16 cellular contexts compared by ENCODE assay signal in the genomic region with DNA sequence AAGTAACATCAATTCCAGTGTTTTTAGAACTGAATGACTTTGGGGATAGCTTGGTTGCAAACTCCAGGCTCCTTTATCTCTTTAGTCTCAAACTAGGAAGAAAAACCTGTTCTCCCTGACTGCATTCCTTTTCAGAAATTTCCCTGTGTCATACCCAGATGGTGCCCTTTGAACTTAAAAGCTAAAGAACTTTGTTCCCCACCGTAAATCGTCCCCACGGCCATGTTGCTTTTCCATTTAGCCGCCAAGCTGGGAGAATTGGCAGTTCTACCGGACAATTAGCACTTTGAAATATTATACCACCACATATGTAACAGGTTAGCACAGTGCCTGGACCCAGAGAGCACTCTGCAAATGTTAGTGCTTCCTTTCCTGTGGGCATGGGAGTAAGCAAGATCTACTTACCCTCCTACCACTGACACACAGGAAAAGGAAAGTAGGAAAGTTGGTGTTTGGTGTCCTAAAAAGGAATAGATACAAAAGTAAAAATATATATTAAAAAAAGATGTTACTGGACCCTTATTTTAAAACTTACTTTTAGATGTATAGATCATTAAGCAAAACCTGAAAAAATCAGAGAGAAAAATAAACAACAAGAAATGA.
DNase-seq lines count a peak whose midpoint lies in the region; ATAC-seq and TF ChIP-seq lines count a peak whose summit lies in the region.
"Had no signal": no experiment of that assay in that cellular context is flagged by ENCODE, and none has a peak within 500 bp of the region (broad histone marks: within the 10 kb centered on the region; RNA-seq: fewer than 3 reads in every experiment).

No MANE protein-coding gene starts in this region.

- H3K9me3 Mint-ChIP-seq in dendritic cell treated with granulocyte-macrophage colony-stimulating factor and Interleukin-4, amounts not matched to agents 40 ng/mL and 50 ng/mL, for 4 days: no peaks in the 10 kb centered on the region
- no peaks in the 10 kb centered on the region for H3K9me3 Mint-ChIP-seq in activated CD4-positive, alpha-beta memory T cell treated with anti-CD3 and anti-CD28 coated beads for 36 hours

- H3K36me3 Mint-ChIP-seq in dendritic cell treated with granulocyte-macrophage colony-stimulating factor and Interleukin-4, amounts not matched to agents 40 ng/mL and 50 ng/mL, for 4 days (ENCODE audit: low read depth): no peaks in the 10 kb centered on the region
- no peaks in the 10 kb centered on the region for H3K36me3 Mint-ChIP-seq in activated CD4-positive, alpha-beta memory T cell treated with anti-CD3 and anti-CD28 coated beads for 36 hours

- ATAC-seq in mucosa of descending colon (peak; percentile 21), GM18520 (IDR thresholded peaks at IDR 0.05; ENCODE audit: unreplicated experiment) (no peak)

- intact Hi-C loops in left ventricle myocardium inferior (cut with micrococcal nuclease): no loop called here
- intact Hi-C loops in dendritic cell treated with granulocyte-macrophage colony-stimulating factor and Interleukin-4, amounts not matched to agents 40 ng/mL and 50 ng/mL, for 4 days (cut with micrococcal nuclease): loop anchor here (1.0 to 5.0 kb wide), 3 partner anchors 11 to 192 kb away; a partner anchor contains a TSS
- intact Hi-C loops in mucosa of descending colon (cut with DNase I, micrococcal nuclease): no loop called here
- intact Hi-C loops in activated CD4-positive, alpha-beta memory T cell treated with anti-CD3 and anti-CD28 coated beads for 36 hours (cut with micrococcal nuclease): no loop called here
- intact Hi-C loops in prostate gland (cut with DNase I): no loop called here

- H3K27me3 ChIP-seq in left ventricle myocardium inferior (ENCODE audit: low read depth) (no peaks in the 10 kb centered on the region), right atrium auricular region (no peaks in the 10 kb centered on the region), prostate gland (replicated peaks; ENCODE audit: insufficient read depth) (no peaks in the 10 kb centered on the region)
- H3K27me3 ChIP-seq: ovary, SJCRH30 had no signal

- no peak for TF ChIP-seq POLR2A in prostate gland (IDR thresholded peaks at IDR 0.05)

- H3K36me3 ChIP-seq in left ventricle myocardium inferior (no peaks in the 10 kb centered on the region), right atrium auricular region (no peaks in the 10 kb centered on the region), mucosa of descending colon (ENCODE audit: low read depth) (no peaks in the 10 kb centered on the region), prostate gland (no peaks in the 10 kb centered on the region)
- H3K36me3 ChIP-seq: ovary, SJCRH30, tibial artery had no signal

- POLR2A ChIA-PET in activated CD4-positive, alpha-beta memory T cell treated with anti-CD3 and anti-CD28 coated beads for 36 hours (lab: Charles Lee): no interaction called here

- no peak for DNase-seq in left ventricle myocardium inferior
- no peak for DNase-seq in right atrium auricular region (ENCODE audit: low spot score)
- peak in 1 of 3 donors; percentile 8 for DNase-seq in mucosa of descending colon
- no peak for DNase-seq in NCI-H2029 treated with DMSO at 0.1 percent for 48 hours (lab: John Stamatoyannopoulos, UW)
- no peak for DNase-seq in activated CD4-positive, alpha-beta memory T cell treated with anti-CD3 and anti-CD28 coated beads for 36 hours
- DNase-seq in prostate gland (ENCODE audit: low spot score): no peak
- DNase-seq: activated CD4-positive, alpha-beta T cell treated with anti-CD3 and anti-CD28 coated beads for 4 hours; activated naive CD4-positive, alpha-beta T cell treated with anti-CD3 and anti-CD28 coated beads, Interleukin-2, amount 50 U/mL, for 16 hours; DMS79 treated with DMSO at 0.1 percent for 48 hours; NCI-H1417 treated with DMSO at 0.1 percent for 48 hours; ovary; SJCRH30 had no signal

- H3K27ac Mint-ChIP-seq in dendritic cell treated with granulocyte-macrophage colony-stimulating factor and Interleukin-4, amounts not matched to agents 40 ng/mL and 50 ng/mL, for 4 days: peak overlapping the region; percentile 97
- H3K27ac Mint-ChIP-seq in activated CD4-positive, alpha-beta memory T cell treated with anti-CD3 and anti-CD28 coated beads for 36 hours: no peak overlapping the region

- no peaks in the 10 kb centered on the region for H3K9me3 ChIP-seq in left ventricle myocardium inferior (replicated peaks)
- no peaks in the 10 kb centered on the region for H3K9me3 ChIP-seq in right atrium auricular region
- H3K9me3 ChIP-seq in mucosa of descending colon: no peaks in the 10 kb centered on the region
- no peaks in the 10 kb centered on the region for H3K9me3 ChIP-seq in prostate gland
- H3K9me3 ChIP-seq: ovary, SJCRH30, tibial artery had no signal

- H3K4me1 ChIP-seq in left ventricle myocardium inferior (no peaks in the 10 kb centered on the region), right atrium auricular region (no peaks in the 10 kb centered on the region), mucosa of descending colon (ENCODE audit: low read depth) (no peaks in the 10 kb centered on the region), prostate gland (replicated peaks) (no peaks in the 10 kb centered on the region)
- H3K4me1 ChIP-seq: tibial artery had no signal

- CTCF ChIA-PET in activated CD4-positive, alpha-beta memory T cell treated with anti-CD3 and anti-CD28 coated beads for 36 hours (lab: Charles Lee): interaction anchor here (0.7 to 0.8 kb wide), 2 partner anchors 21 to 60 kb away, joined by 3 to 4 read pairs; no protein-coding TSS in a partner anchor

- H3K4me1 Mint-ChIP-seq in dendritic cell treated with granulocyte-macrophage colony-stimulating factor and Interleukin-4, amounts not matched to agents 40 ng/mL and 50 ng/mL, for 4 days (ENCODE audit: low read depth): peaks cover 33% of the 10 kb centered on the region
- no peaks in the 10 kb centered on the region for H3K4me1 Mint-ChIP-seq in activated CD4-positive, alpha-beta memory T cell treated with anti-CD3 and anti-CD28 coated beads for 36 hours (ENCODE audit: low read depth)

- H3K27ac ChIP-seq in left ventricle myocardium inferior (replicated peaks) (peak overlapping the region; percentile 13), right atrium auricular region (peak overlapping the region in 1 of 2 donors; percentile 11), prostate gland (no peak overlapping the region)
- H3K27ac ChIP-seq: KMS-11, ovary, SJCRH30, tibial artery had no signal

- H3K4me3 Mint-ChIP-seq in dendritic cell treated with granulocyte-macrophage colony-stimulating factor and Interleukin-4, amounts not matched to agents 40 ng/mL and 50 ng/mL, for 4 days: peak overlapping the region; percentile 9
- no peak overlapping the region for H3K4me3 Mint-ChIP-seq in activated CD4-positive, alpha-beta memory T cell treated with anti-CD3 and anti-CD28 coated beads for 36 hours

- TF ChIP-seq CTCF in left ventricle myocardium inferior (IDR thresholded peaks at IDR 0.05; ENCODE audit: borderline replicate concordance): no peak
- no peak for TF ChIP-seq CTCF in right atrium auricular region (IDR thresholded peaks at IDR 0.05)
- no peak for TF ChIP-seq CTCF in mucosa of descending colon (IDR thresholded peaks at IDR 0.05)
- no peak for TF ChIP-seq CTCF in prostate gland (IDR thresholded peaks at IDR 0.05)

- H3K4me3 ChIP-seq in left ventricle myocardium inferior (no peak overlapping the region), right atrium auricular region (no peak overlapping the region), mucosa of descending colon (no peak overlapping the region), prostate gland (no peak overlapping the region)
- H3K4me3 ChIP-seq: ovary, SJCRH30, tibial artery had no signal

- WGBS in prostate gland: 51% methylated on average over 5 of the region's 5 CpGs

- peaks cover 5% of the 10 kb centered on the region for H3K27me3 Mint-ChIP-seq in dendritic cell treated with granulocyte-macrophage colony-stimulating factor and Interleukin-4, amounts not matched to agents 40 ng/mL and 50 ng/mL, for 4 days
- H3K27me3 Mint-ChIP-seq in activated CD4-positive, alpha-beta memory T cell treated with anti-CD3 and anti-CD28 coated beads for 36 hours: peaks cover 3% of the 10 kb centered on the region
